In genomic region chr22:32518848-32519247, GRCh38 we compare ENCODE assay signal across 12 cellular contexts. TPM values are rescaled to one million over a fixed set of nuclear protein-coding genes. Genes with fewer than 3 reads are reported as not detected.
DNase-seq lines count a peak whose midpoint lies in the region; ATAC-seq, FAIRE-seq and TF ChIP-seq lines count a peak whose summit lies in the region.
"Had no signal": no experiment of that assay in that cellular context is flagged by ENCODE, and none has a peak within 500 bp of the region (broad histone marks: within the 10 kb centered on the region; RNA-seq: fewer than 3 reads in every experiment).

No MANE protein-coding gene starts in this region.

- no peaks in the 10 kb centered on the region for H3K27me3 Mint-ChIP-seq in Calu3 (ENCODE audit: unreplicated experiment)

- H3K79me2 ChIP-seq in PC-3 (ENCODE audit: low read length) = no peaks in the 10 kb centered on the region
- H3K79me2 ChIP-seq: hepatocyte had no signal

- no peaks in the 10 kb centered on the region for H3F3A ChIP-seq in PC-3 (ENCODE audit: low read length, unreplicated experiment)

- no TSS peak for BruUV-seq in Calu3 (replicated peaks; lab: Mats Ljungman, UMichigan)
- BruUV-seq in PC-3 (replicated peaks; lab: Mats Ljungman, UMichigan) = no TSS peak

- ATAC-seq in PC-3 (no peak), HG02610 (IDR thresholded peaks at IDR 0.05; ENCODE audit: unreplicated experiment) (no peak), GM19351 (IDR thresholded peaks at IDR 0.05; ENCODE audit: unreplicated experiment) (no peak)

- H3K4me1 Mint-ChIP-seq in Calu3 (ENCODE audit: low read depth, unreplicated experiment) = no peaks in the 10 kb centered on the region

- no peak overlapping the region for H3K9ac ChIP-seq in PC-3 (ENCODE audit: low read length)

- POLR2A ChIA-PET in PC-3 (lab: Charles Lee; ENCODE audit: unreplicated experiment) = no interaction called here

- FAIRE-seq in GM12892 (lab: Jason Lieb, UNC) = peak; percentile 65

- peak; percentile 25 for TF ChIP-seq CTCF in Calu3 (IDR thresholded peaks at IDR 0.05; ENCODE audit: unreplicated experiment)
- peak; percentile 41; the same call in 1 of the 2 replicates for TF ChIP-seq CTCF in PC-3 (conservative IDR thresholded peaks at IDR 0.05; ENCODE audit: low read depth, low read length)
- TF ChIP-seq CTCF in fibroblast of the aortic adventitia (IDR thresholded peaks at IDR 0.05; ENCODE audit: insufficient read depth, low read length) = peak; percentile 18

- no peaks in the 10 kb centered on the region for H3K9me3 Mint-ChIP-seq in Calu3 (ENCODE audit: low read depth, unreplicated experiment)
- H3K9me3 Mint-ChIP-seq: activated T-helper 1 cell treated with anti-CD3 and anti-CD28 coated beads, Interleukin-12 subunit alpha, Interleukin-12 subunit beta, Interleukin-2, Interleukin-4 antibody, amounts not matched to agents 30 ng/mL and 10 ng/mL and 1 ng/mL, durations not matched to agents 14 hours and 24 hours and 36 hours had no signal

- no peak overlapping the region for H3K27ac ChIP-seq in PC-3 (ENCODE audit: low read length)
- H3K27ac ChIP-seq: hepatocyte had no signal

- H3K9me2 ChIP-seq in PC-3 (replicated peaks; ENCODE audit: low read length) = no peaks in the 10 kb centered on the region

- TF ChIP-seq POLR2A in GM12892 (IDR thresholded peaks at IDR 0.05; ENCODE audit: low read depth, low read length) = no peak

- no peaks in the 10 kb centered on the region for H4K20me1 ChIP-seq in PC-3 (ENCODE audit: low read length)

- no peak overlapping the region for H3K4me3 ChIP-seq in PC-3 (ENCODE audit: low read length)
- no peak overlapping the region for H3K4me3 ChIP-seq in fibroblast of the aortic adventitia (ENCODE audit: low read depth, low read length)
- H3K4me3 ChIP-seq: hepatocyte had no signal

- no peak overlapping the region for H3K27ac Mint-ChIP-seq in Calu3 (ENCODE audit: unreplicated experiment)
- H3K27ac Mint-ChIP-seq: activated T-helper 1 cell treated with anti-CD3 and anti-CD28 coated beads, Interleukin-12 subunit alpha, Interleukin-12 subunit beta, Interleukin-2, Interleukin-4 antibody, amounts not matched to agents 30 ng/mL and 10 ng/mL and 1 ng/mL, durations not matched to agents 14 hours and 24 hours and 36 hours had no signal

- H3K36me3 Mint-ChIP-seq in Calu3 (ENCODE audit: insufficient read depth, unreplicated experiment) = no peaks in the 10 kb centered on the region

- no peak for DNase-seq in Calu3
- DNase-seq in GM12892 (ENCODE audit: insufficient read length) = no peak
- peak; percentile 6 for DNase-seq in PC-3
- no peak for DNase-seq in fibroblast of the aortic adventitia (ENCODE audit: low read depth)
- no peak for DNase-seq in NCI-H774 (lab: John Stamatoyannopoulos, UW)
- no peak for DNase-seq in D341Med (ENCODE audit: low spot score)
- DNase-seq: NCI-H510A treated with DMSO at 0.1 percent for 48 hours had no signal

- peaks cover 22% of the 10 kb centered on the region; the same call in 1 of the 2 replicates for H3K27me3 ChIP-seq in PC-3 (ENCODE audit: low read length)
- H3K27me3 ChIP-seq: hepatocyte had no signal

- CTCF ChIA-PET in Calu3 (lab: Charles Lee) = no interaction called here
- CTCF ChIA-PET in PC-3 (lab: Charles Lee) = no interaction called here

- no peak overlapping the region for H3K4me3 Mint-ChIP-seq in Calu3 (ENCODE audit: low read depth, unreplicated experiment)
- H3K4me3 Mint-ChIP-seq: activated T-helper 1 cell treated with anti-CD3 and anti-CD28 coated beads, Interleukin-12 subunit alpha, Interleukin-12 subunit beta, Interleukin-2, Interleukin-4 antibody, amounts not matched to agents 30 ng/mL and 10 ng/mL and 1 ng/mL, durations not matched to agents 14 hours and 24 hours and 36 hours had no signal

- no peaks in the 10 kb centered on the region for H3K4me1 ChIP-seq in PC-3 (ENCODE audit: insufficient read depth, low read length)

- H3K36me3 ChIP-seq in PC-3 (ENCODE audit: low read depth, low read length) = no peaks in the 10 kb centered on the region

- no peak overlapping the region for H3K4me2 ChIP-seq in PC-3 (ENCODE audit: low read length)
- H3K4me2 ChIP-seq: hepatocyte had no signal

- H3K9me3 ChIP-seq in PC-3 (ENCODE audit: low read length) = no peaks in the 10 kb centered on the region

- intact Hi-C loops in Calu3 (cut with micrococcal nuclease; ENCODE audit: unreplicated experiment) (no loop called here), PC-3 (cut with micrococcal nuclease) (no loop called here)

- no peak overlapping the region for H2AFZ ChIP-seq in PC-3 (ENCODE audit: low read length)
- H2AFZ ChIP-seq: hepatocyte had no signal

RNA-seq across cellular contexts. Expression of gene FBXO7, which starts 44.2 kb away (rescaled TPM):
- total RNA-seq in Calu3 (2022) = 75.0 and 75.7 TPM in 2 replicates
- 75.0 TPM for polyA plus RNA-seq in GM12892 (2012; ENCODE audit: missing spikeins)
- total RNA-seq in PC-3 (2014; rRNA removed) = 43.6 and 44.2 TPM in 2 replicates
- 51.8 and 67.4 TPM in 2 replicates for total RNA-seq in fibroblast of the aortic adventitia (ENCODE audit: low replicate concordance)

RNA-seq across cellular contexts. Expression of gene BPIFC, which starts 54.6 kb away (rescaled TPM):
- total RNA-seq in Calu3 (2022) = not detected in 2 replicates
- polyA plus RNA-seq in GM12892 (2012; ENCODE audit: missing spikeins) = not detected
- total RNA-seq in PC-3 (2014; rRNA removed) = not detected in 2 replicates
- not detected in 2 replicates for total RNA-seq in fibroblast of the aortic adventitia (ENCODE audit: low replicate concordance)
- total RNA-seq: activated T-helper 1 cell treated with anti-CD3 and anti-CD28 coated beads, Interleukin-12 subunit alpha, Interleukin-12 subunit beta, Interleukin-2, Interleukin-4 antibody, amounts not matched to agents 30 ng/mL and 10 ng/mL and 1 ng/mL, durations not matched to agents 14 hours and 24 hours and 36 hours; hepatocyte; HT1080 had no signal
- polyA plus RNA-seq: hepatocyte had no signal
